8 cellular contexts compared by ENCODE assay signal in the genomic region with DNA sequence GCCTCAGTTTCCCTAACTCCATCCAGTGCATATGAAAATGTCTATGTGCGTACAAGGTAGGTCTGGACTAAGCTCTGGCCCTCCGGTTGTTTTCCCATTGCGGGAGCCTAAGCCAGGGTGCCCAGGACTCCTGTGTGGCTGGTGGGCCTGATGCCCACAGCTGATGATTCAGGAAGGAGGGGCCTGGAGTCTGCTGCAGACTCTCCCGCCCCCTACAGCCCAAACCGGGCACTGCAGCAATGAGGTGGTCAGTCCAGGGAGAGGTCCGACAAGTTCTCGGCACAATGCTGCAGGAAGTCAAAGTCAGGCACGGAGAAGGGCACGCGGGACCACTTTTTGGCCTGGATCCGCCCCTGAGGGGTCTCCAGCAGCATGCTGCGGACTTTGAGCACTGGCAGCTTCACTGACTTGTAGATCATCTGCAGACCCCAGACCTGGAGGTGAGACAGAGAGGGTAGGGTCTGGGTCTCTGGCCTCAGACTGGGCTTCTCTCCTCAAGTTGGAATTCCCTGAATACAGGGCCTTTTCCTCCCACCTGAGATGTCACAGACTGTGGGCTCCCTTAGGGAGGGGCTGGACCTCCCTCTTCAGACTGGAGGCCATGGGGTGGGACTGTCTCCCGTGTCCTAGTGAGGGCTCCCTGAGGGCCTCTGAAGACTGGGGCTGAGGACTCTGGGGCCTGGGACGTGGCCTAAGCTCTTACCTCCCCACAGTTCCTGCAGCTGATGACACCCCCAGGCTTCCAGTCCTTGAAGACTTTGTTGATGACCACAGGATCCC. TPM values are rescaled to one million over a fixed set of nuclear protein-coding genes. Genes with fewer than 3 reads are reported as not detected.
DNase-seq lines count a peak whose midpoint lies in the region; ATAC-seq and TF ChIP-seq lines count a peak whose summit lies in the region.

No MANE protein-coding gene starts in this region.

- POLR2A ChIA-PET in naive thymus-derived CD8-positive, alpha-beta T cell (lab: Charles Lee), result interaction anchor here (0.5 to 0.9 kb wide), 2 partner anchors 12 to 78 kb away, joined by 3 read pairs; no protein-coding TSS in a partner anchor

- no peak overlapping the region for H3K4me3 ChIP-seq in GM12865 (ENCODE audit: low read depth, low read length)
- no peak overlapping the region for H3K4me3 ChIP-seq in epithelial cell of proximal tubule (ENCODE audit: low read depth, low read length)

- peaks cover 0 to 10% (median 8%) of the 10 kb centered on the region in 5 donors for H3K27me3 Mint-ChIP-seq in naive thymus-derived CD8-positive, alpha-beta T cell

- H3K9me3 Mint-ChIP-seq in naive thymus-derived CD8-positive, alpha-beta T cell, result no peaks in the 10 kb centered on the region

- H3K27ac Mint-ChIP-seq in naive thymus-derived CD8-positive, alpha-beta T cell, result peak overlapping the region in 2 of 10 donors; percentile 49 to 63

- peak; percentile 93 for TF ChIP-seq CTCF in GM12865 (IDR thresholded peaks at IDR 0.05; ENCODE audit: insufficient read depth, low read depth, low read length, missing control alignments)
- peak; percentile 92 for TF ChIP-seq CTCF in epithelial cell of proximal tubule (conservative IDR thresholded peaks at IDR 0.05; ENCODE audit: low read depth, low read length)

- peak; percentile 47 to 67 for ATAC-seq in naive thymus-derived CD8-positive, alpha-beta T cell
- no peak for ATAC-seq in GM21381 (IDR thresholded peaks at IDR 0.05; ENCODE audit: unreplicated experiment)

- peaks cover 0 to 28% (median 3%) of the 10 kb centered on the region in 3 donors for H3K36me3 Mint-ChIP-seq in naive thymus-derived CD8-positive, alpha-beta T cell

- H3K4me3 Mint-ChIP-seq in naive thymus-derived CD8-positive, alpha-beta T cell, result no peak overlapping the region

- H3K4me1 Mint-ChIP-seq in naive thymus-derived CD8-positive, alpha-beta T cell, result peaks cover 8 to 18% (median 15%) of the 10 kb centered on the region in 4 donors

- DNase-seq in 8988T (peak; percentile 95), GM12865 (ENCODE audit: low read depth) (peak; percentile 76), NOMO-1 (lab: John Stamatoyannopoulos, UW; ENCODE audit: unreplicated experiment in 2 of 2) (peak; percentile 24 to 45), epithelial cell of proximal tubule (ENCODE audit: low read depth) (no peak)
- DNase-seq in activated CD8-positive, alpha-beta memory T cell treated with anti-CD3 and anti-CD28 coated beads, Interleukin-2, amount 50 U/mL, for 24 hours (ENCODE audit: extremely low read depth), result peak; percentile 40
- peak in 9 of 10 donors; percentile 31 to 62 (median 56) for DNase-seq in naive thymus-derived CD8-positive, alpha-beta T cell
- DNase-seq in stimulated activated naive CD4-positive, alpha-beta T cell treated with Interleukin-2 at 50 U/mL for 16 hours (lab: John Stamatoyannopoulos, UW), result peak; percentile 57

RNA-seq across cellular contexts. Expression of gene ZNF385C, which starts 3.4 kb away (rescaled TPM):
- total RNA-seq in epithelial cell of proximal tubule, result 0.07 TPM in 1 of 2 replicates, not detected in the other
- total RNA-seq in naive thymus-derived CD8-positive, alpha-beta T cell, result under 1 TPM; 0.18 to 0.36 TPM
- under 1 TPM in 2 of 3 donors, not detected in 1; 0.09 to 0.10 TPM for polyA plus RNA-seq in naive thymus-derived CD8-positive, alpha-beta T cell

RNA-seq across cellular contexts. Expression of gene DHX58, which starts 10.8 kb away (rescaled TPM):
- 2.7 and 4.6 TPM in 2 replicates for total RNA-seq in epithelial cell of proximal tubule
- 10 to 100 TPM; 53.1 to 57.3 TPM for total RNA-seq in naive thymus-derived CD8-positive, alpha-beta T cell
- 10 to 100 TPM in 2 of 3 donors, 1 to 10 TPM in 1; 7.3 to 21.7 (median 13.6) TPM for polyA plus RNA-seq in naive thymus-derived CD8-positive, alpha-beta T cell

RNA-seq across cellular contexts. Expression of gene KAT2A, which starts 19.5 kb away (rescaled TPM):
- total RNA-seq in epithelial cell of proximal tubule, result 13.1 and 18.6 TPM in 2 replicates
- total RNA-seq in naive thymus-derived CD8-positive, alpha-beta T cell, result 10 to 100 TPM; 65.3 to 73.3 TPM
- 10 to 100 TPM in 1 of 3 donors, 1 to 10 TPM in 2; 5.1 to 11.8 (median 8.8) TPM for polyA plus RNA-seq in naive thymus-derived CD8-positive, alpha-beta T cell

RNA-seq across cellular contexts. Expression of gene HSPB9, which starts 20.9 kb away (rescaled TPM):
- not detected in 2 replicates for total RNA-seq in epithelial cell of proximal tubule
- total RNA-seq in naive thymus-derived CD8-positive, alpha-beta T cell, result not detected
- polyA plus RNA-seq in naive thymus-derived CD8-positive, alpha-beta T cell, result not detected

RNA-seq across cellular contexts. Expression of gene C17orf113, which starts 51.3 kb away (rescaled TPM):
- total RNA-seq in epithelial cell of proximal tubule, result 0.07 and 0.98 TPM in 2 replicates
- total RNA-seq in naive thymus-derived CD8-positive, alpha-beta T cell, result under 1 TPM; 0.52 to 0.94 TPM
- polyA plus RNA-seq in naive thymus-derived CD8-positive, alpha-beta T cell, result under 1 TPM; 0.09 to 0.33 (median 0.13) TPM
